ENCODE assay signal across 17 cellular contexts in genomic region chr10:100972904-100973535, GRCh38.
"Had no signal": no experiment of that assay in that cellular context is flagged by ENCODE, and none has a peak within 500 bp of the region (broad histone marks: within the 10 kb centered on the region; RNA-seq: fewer than 3 reads in every experiment).

No MANE protein-coding gene starts in this region.

- H3K9me3 Mint-ChIP-seq: activated naive CD8-positive, alpha-beta T cell treated with anti-CD3 and anti-CD28 coated beads, Interleukin-2, amount 10 ng/mL, durations not matched to agents 7 days and 5 days; activated T-cell treated with anti-CD3 and anti-CD28 coated beads, Interleukin-2, amount 50 U/mL, for 72 hours; immature natural killer cell; natural killer cell; stimulated activated naive CD8-positive, alpha-beta T cell treated with anti-CD3 and anti-CD28 coated beads, Interleukin-15, amount 100 ng/mL, for 72 hours had no signal

- H3K27me3 Mint-ChIP-seq: stimulated activated naive CD8-positive, alpha-beta T cell treated with anti-CD3 and anti-CD28 coated beads, Interleukin-15, amount 100 ng/mL, for 72 hours had no signal

- H3K27me3 ChIP-seq: breast epithelium, dorsolateral prefrontal cortex, uterus had no signal

- DNase-seq: activated CD4-positive, alpha-beta T cell treated with anti-CD3 and anti-CD28 coated beads, Interleukin-2, amount 50 U/mL, for 1 hour; activated naive CD8-positive, alpha-beta T cell treated with anti-CD3 and anti-CD28 coated beads, Interleukin-2, amount 10 ng/mL, durations not matched to agents 7 days and 5 days; activated T-cell treated with anti-CD3 and anti-CD28 coated beads, Interleukin-2, amount 50 U/mL, for 72 hours; anterior cingulate cortex; dorsolateral prefrontal cortex; glutamatergic neuron; immature natural killer cell; left cardiac atrium; natural killer cell; stimulated activated CD4-positive, alpha-beta T cell treated with anti-CD3 and anti-CD28 coated beads, Interleukin-15, amount 100 ng/mL, for 24 hours; stimulated activated CD4-positive, alpha-beta T cell treated with anti-CD3 and anti-CD28 coated beads, Interleukin-4, amount 100 ng/mL, for 24 hours; stimulated activated naive CD8-positive, alpha-beta T cell treated with anti-CD3 and anti-CD28 coated beads, Interleukin-15, amount 100 ng/mL, for 72 hours; uterus had no signal

- H3K4me3 ChIP-seq: breast epithelium, dorsolateral prefrontal cortex, esophagus muscularis mucosa, thoracic aorta, uterus had no signal

- ATAC-seq: activated T-cell treated with anti-CD3 and anti-CD28 coated beads, Interleukin-2, amount 50 U/mL, for 72 hours; left cardiac atrium; natural killer cell; stimulated activated naive CD8-positive, alpha-beta T cell treated with anti-CD3 and anti-CD28 coated beads, Interleukin-15, amount 100 ng/mL, for 72 hours had no signal

- H3K36me3 Mint-ChIP-seq: activated naive CD8-positive, alpha-beta T cell treated with anti-CD3 and anti-CD28 coated beads, Interleukin-2, amount 10 ng/mL, durations not matched to agents 7 days and 5 days; natural killer cell had no signal

- H3K9me3 ChIP-seq: breast epithelium, esophagus muscularis mucosa, thoracic aorta, uterus had no signal

- H3K27ac ChIP-seq: breast epithelium, dorsolateral prefrontal cortex, esophagus muscularis mucosa, thoracic aorta, uterus had no signal

- H3K27ac Mint-ChIP-seq: activated naive CD8-positive, alpha-beta T cell treated with anti-CD3 and anti-CD28 coated beads, Interleukin-2, amount 10 ng/mL, durations not matched to agents 7 days and 5 days; activated T-cell treated with anti-CD3 and anti-CD28 coated beads, Interleukin-2, amount 50 U/mL, for 72 hours; natural killer cell; stimulated activated naive CD8-positive, alpha-beta T cell treated with anti-CD3 and anti-CD28 coated beads, Interleukin-15, amount 100 ng/mL, for 72 hours had no signal

- FAIRE-seq: endometrium had no signal

- H3K4me3 Mint-ChIP-seq: activated naive CD8-positive, alpha-beta T cell treated with anti-CD3 and anti-CD28 coated beads, Interleukin-2, amount 10 ng/mL, durations not matched to agents 7 days and 5 days; activated T-cell treated with anti-CD3 and anti-CD28 coated beads, Interleukin-2, amount 50 U/mL, for 72 hours; immature natural killer cell; natural killer cell; stimulated activated naive CD8-positive, alpha-beta T cell treated with anti-CD3 and anti-CD28 coated beads, Interleukin-15, amount 100 ng/mL, for 72 hours had no signal

- H3K4me1 ChIP-seq: breast epithelium had no signal

- H3K36me3 ChIP-seq: breast epithelium, thoracic aorta, uterus had no signal
